14 cellular contexts compared by ENCODE assay signal in genomic region chr16:30115238-30115637, GRCh38. TPM values are rescaled to one million over a fixed set of nuclear protein-coding genes. Genes with fewer than 3 reads are reported as not detected.
DNase-seq lines count a peak whose midpoint lies in the region; ATAC-seq and TF ChIP-seq lines count a peak whose summit lies in the region.
"Had no signal": no experiment of that assay in that cellular context is flagged by ENCODE, and none has a peak within 500 bp of the region (broad histone marks: within the 10 kb centered on the region; RNA-seq: fewer than 3 reads in every experiment).

No MANE protein-coding gene starts in this region.

- H3K9me2 ChIP-seq in hepatocyte (replicated peaks; ENCODE audit: insufficient read depth): no peaks in the 10 kb centered on the region

- no peak for TF ChIP-seq CTCF in RWPE1 (conservative IDR thresholded peaks at IDR 0.05; ENCODE audit: low read depth)
- no peak for TF ChIP-seq CTCF in hepatocyte (IDR thresholded peaks at IDR 0.05; ENCODE audit: poor library complexity)
- no peak for TF ChIP-seq CTCF in type B pancreatic cell (conservative IDR thresholded peaks at IDR 0.05)

- peak overlapping the region in 1 of 2 donors; percentile 53 for H3K27ac Mint-ChIP-seq in activated naive CD4-positive, alpha-beta T cell treated with anti-CD3 and anti-CD28 coated beads, Interleukin-2, amount 50 U/mL, for 72 hours
- peak overlapping the region; percentile 58 for H3K27ac Mint-ChIP-seq in type B pancreatic cell
- H3K27ac Mint-ChIP-seq: GM23338 had no signal

- no peaks in the 10 kb centered on the region for H3K27me3 ChIP-seq in hepatocyte
- H3K27me3 ChIP-seq: neutrophil had no signal

- POLR2A ChIA-PET in RWPE1 (lab: Yijun Ruan, JAX; ENCODE audit: low non-redundant PET): no interaction called here

- H3K27me3 Mint-ChIP-seq in type B pancreatic cell: no peaks in the 10 kb centered on the region

- H3K9me3 ChIP-seq in hepatocyte (ENCODE audit: low read depth): no peaks in the 10 kb centered on the region
- H3K9me3 ChIP-seq: neutrophil had no signal

- CTCF ChIA-PET in RWPE1 (lab: Yijun Ruan, JAX): interaction anchor here (0.6 to 0.7 kb wide), 2 partner anchors 30 to 46 kb away, joined by 3 to 4 read pairs; no protein-coding TSS in a partner anchor

- WGBS in hepatocyte (ENCODE audit: low lambda C conversion rate, missing lambda C conversion rate): 84% methylated on average over 7 of the region's 7 CpGs

- H3K36me3 ChIP-seq in hepatocyte (replicated peaks; ENCODE audit: insufficient read depth, low read depth): no peaks in the 10 kb centered on the region

- no peaks in the 10 kb centered on the region for H3K36me3 Mint-ChIP-seq in activated naive CD4-positive, alpha-beta T cell treated with anti-CD3 and anti-CD28 coated beads, Interleukin-2, amount 50 U/mL, for 72 hours
- peaks cover 9% of the 10 kb centered on the region for H3K36me3 Mint-ChIP-seq in type B pancreatic cell

- no peaks in the 10 kb centered on the region for H4K20me1 ChIP-seq in hepatocyte (ENCODE audit: insufficient read depth, poor library complexity, severe bottlenecking)

- no peak for ATAC-seq in activated naive CD4-positive, alpha-beta T cell treated with anti-CD3 and anti-CD28 coated beads, Interleukin-2, amount 50 U/mL, for 72 hours
- ATAC-seq in GM21447 (IDR thresholded peaks at IDR 0.05; ENCODE audit: unreplicated experiment) (no peak), HG03175 (IDR thresholded peaks at IDR 0.05; ENCODE audit: unreplicated experiment) (no peak)
- ATAC-seq: GM23338 had no signal

- H3K4me1 ChIP-seq in hepatocyte (ENCODE audit: insufficient read depth): peaks cover 17% of the 10 kb centered on the region

- no peaks in the 10 kb centered on the region for H3K9me3 Mint-ChIP-seq in activated naive CD4-positive, alpha-beta T cell treated with anti-CD3 and anti-CD28 coated beads, Interleukin-2, amount 50 U/mL, for 72 hours
- H3K9me3 Mint-ChIP-seq in type B pancreatic cell: no peaks in the 10 kb centered on the region
- H3K9me3 Mint-ChIP-seq: GM23338 had no signal

- H3K27ac ChIP-seq in RWPE1 (peak overlapping the region; percentile 65), hepatocyte (peak overlapping the region; percentile 24)
- H3K27ac ChIP-seq: neutrophil, VCaP had no signal

- peaks cover 5% of the 10 kb centered on the region for H3K4me1 Mint-ChIP-seq in type B pancreatic cell (ENCODE audit: unreplicated experiment)

- H3K4me2 ChIP-seq in hepatocyte: no peak overlapping the region
- H3K4me2 ChIP-seq: GM23338 had no signal

- H3K4me3 ChIP-seq in hepatocyte: no peak overlapping the region
- H3K4me3 ChIP-seq: GM23338, skin epidermis had no signal

- no peak overlapping the region for H3K4me3 Mint-ChIP-seq in type B pancreatic cell
- H3K4me3 Mint-ChIP-seq: GM23338 had no signal

- H3K79me2 ChIP-seq in hepatocyte: no peaks in the 10 kb centered on the region

- H2AFZ ChIP-seq in hepatocyte: no peak overlapping the region
- H2AFZ ChIP-seq: GM23338 had no signal

- DNase-seq in activated naive CD4-positive, alpha-beta T cell treated with Interleukin-2 at 50 U/mL for 16 hours: peak; percentile 15
- DNase-seq in activated naive CD4-positive, alpha-beta T cell treated with anti-CD3 and anti-CD28 coated beads, Interleukin-2, amount 50 U/mL, for 72 hours (ENCODE audit: low spot score in 2 of 2): no peak
- DNase-seq in RWPE1 (ENCODE audit: low spot score) (no peak), hepatocyte (ENCODE audit: low spot score) (peak; percentile 61), type B pancreatic cell (ENCODE audit: extremely low spot score, unreplicated experiment) (no peak), GM03348 (ENCODE audit: low spot score) (no peak)
- DNase-seq: activated T-cell treated with anti-CD3 and anti-CD28 coated beads, Interleukin-2, amount 50 U/mL, for 1 hour; DMS79 had no signal

RNA-seq across cellular contexts. Expression of gene GDPD3, which starts 1.9 kb away (rescaled TPM):
- total RNA-seq in activated naive CD4-positive, alpha-beta T cell treated with anti-CD3 and anti-CD28 coated beads, Interleukin-2, amount 50 U/mL, for 72 hours: 10 to 100 TPM; 16.7 to 25.8 TPM
- total RNA-seq in hepatocyte: 0.67 TPM in 1 of 2 replicates, not detected in the other
- polyA plus RNA-seq in hepatocyte: 5.4 and 11.2 TPM in 2 replicates
- 19.7 and 23.2 TPM in 2 replicates for total RNA-seq in type B pancreatic cell (ENCODE audit: low replicate concordance)

RNA-seq across cellular contexts. Expression of gene MAPK3, which starts 7.8 kb away (rescaled TPM):
- total RNA-seq in activated naive CD4-positive, alpha-beta T cell treated with anti-CD3 and anti-CD28 coated beads, Interleukin-2, amount 50 U/mL, for 72 hours: 100 to 1,000 TPM in 1 of 2 donors, 10 to 100 TPM in 1; 81.0 to 126 TPM
- 34.6 and 57.6 TPM in 2 replicates for total RNA-seq in hepatocyte
- polyA plus RNA-seq in hepatocyte: 31.3 and 38.1 TPM in 2 replicates
- 79.6 and 88.0 TPM in 2 replicates for total RNA-seq in type B pancreatic cell (ENCODE audit: low replicate concordance)

RNA-seq across cellular contexts. Expression of gene YPEL3, which starts 19.2 kb away (rescaled TPM):
- total RNA-seq in activated naive CD4-positive, alpha-beta T cell treated with anti-CD3 and anti-CD28 coated beads, Interleukin-2, amount 50 U/mL, for 72 hours: 100 to 1,000 TPM in 1 of 2 donors, 10 to 100 TPM in 1; 24.0 to 112 TPM
- total RNA-seq in hepatocyte (19.3 and 20.1 TPM in 2 replicates), type B pancreatic cell (ENCODE audit: low replicate concordance) (37.9 and 61.9 TPM in 2 replicates)
- 82.1 and 103 TPM in 2 replicates for polyA plus RNA-seq in hepatocyte

RNA-seq across cellular contexts. Expression of gene TBX6, which starts 23.5 kb away (rescaled TPM):
- 1 to 10 TPM; 3.9 to 5.7 TPM for total RNA-seq in activated naive CD4-positive, alpha-beta T cell treated with anti-CD3 and anti-CD28 coated beads, Interleukin-2, amount 50 U/mL, for 72 hours
- 0.56 and 0.60 TPM in 2 replicates for total RNA-seq in hepatocyte
- polyA plus RNA-seq in hepatocyte: 0.10 and 0.19 TPM in 2 replicates
- 1.6 TPM in 2 replicates for total RNA-seq in type B pancreatic cell (ENCODE audit: low replicate concordance)

RNA-seq across cellular contexts. Expression of gene PPP4C, which starts 39.4 kb away (rescaled TPM):
- total RNA-seq in activated naive CD4-positive, alpha-beta T cell treated with anti-CD3 and anti-CD28 coated beads, Interleukin-2, amount 50 U/mL, for 72 hours: 100 to 1,000 TPM; 130 to 136 TPM
- total RNA-seq in hepatocyte: 107 and 123 TPM in 2 replicates
- polyA plus RNA-seq in hepatocyte: 212 and 236 TPM in 2 replicates
- total RNA-seq in type B pancreatic cell (ENCODE audit: low replicate concordance): 128 and 155 TPM in 2 replicates

Comparison
In these comparisons a context has a peak if more than half of its experiments do, and no peak if none do; other contexts are left out.
1. DNase-seq: peak in activated naive CD4-positive, alpha-beta T cell treated with Interleukin-2 at 50 U/mL for 16 hours (single experiment) and hepatocyte (single experiment); none in activated naive CD4-positive, alpha-beta T cell treated with anti-CD3 and anti-CD28 coated beads, Interleukin-2, amount 50 U/mL, for 72 hours (0 of 2), RWPE1 (single experiment), type B pancreatic cell (single experiment) and GM03348 (single experiment).
2. RNA of gene GDPD3, which starts 1.9 kb away (total RNA-seq): 16.7 to 25.8 TPM in activated naive CD4-positive, alpha-beta T cell treated with anti-CD3 and anti-CD28 coated beads, Interleukin-2, amount 50 U/mL, for 72 hours and 19.7 to 23.2 TPM in type B pancreatic cell; 0.67 TPM in hepatocyte; every median in the first group is over 10 times any median in the second.